ENCODE assay signal across 8 cellular contexts in the genomic region with DNA sequence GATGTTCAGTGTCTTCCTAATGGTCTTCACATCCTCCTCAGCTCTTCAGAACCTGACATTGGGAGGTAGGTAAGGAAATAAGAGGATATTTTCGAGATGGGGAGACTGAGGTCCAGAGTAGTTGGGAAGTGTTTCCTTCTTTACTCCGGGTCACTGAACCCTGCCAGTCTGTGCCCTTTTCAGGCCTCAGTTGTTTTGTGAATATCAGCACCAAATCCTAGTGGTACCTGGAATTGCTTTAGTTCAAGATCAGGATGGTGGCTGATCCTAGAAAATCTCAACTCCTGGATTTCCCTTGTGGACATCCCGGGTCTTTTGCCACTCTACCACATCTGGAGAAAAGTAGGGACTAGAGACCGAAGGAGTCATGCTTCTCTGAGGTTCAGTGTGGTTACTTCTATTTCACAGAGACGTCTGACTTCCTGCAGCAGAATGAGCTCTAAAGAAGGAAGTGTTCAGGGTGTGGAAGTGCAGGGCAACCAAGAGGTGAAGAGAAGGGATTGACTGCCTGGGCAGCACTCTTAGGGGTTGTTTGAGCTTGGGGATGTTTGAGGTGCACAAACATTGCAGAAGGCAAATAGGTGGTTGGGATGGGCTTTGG. TPM values are rescaled to one million over a fixed set of nuclear protein-coding genes. Genes with fewer than 3 reads are reported as not detected.
DNase-seq lines count a peak whose midpoint lies in the region; ATAC-seq lines count a peak whose summit lies in the region.

No MANE protein-coding gene starts in this region.

- no peak overlapping the region for H4K8ac ChIP-seq in mesenchymal stem cell (ENCODE audit: low read length)

- peak; percentile 26 for DNase-seq in NCI-H82 (lab: John Stamatoyannopoulos, UW)
- DNase-seq in NCI-H82 treated with DMSO at 0.1 percent for 48 hours (lab: John Stamatoyannopoulos, UW; ENCODE audit: unreplicated experiment): no peak
- no peak for DNase-seq in SK-N-MC (ENCODE audit: low read depth, low spot score)
- DNase-seq in central memory CD8-positive, alpha-beta T cell (ENCODE audit: low spot score in 2 of 2): peak in 1 of 2 donors; percentile 46
- peak; percentile 18 for DNase-seq in mesenchymal stem cell
- DNase-seq in SW 1271 (lab: John Stamatoyannopoulos, UW): no peak
- DNase-seq in NCI-H446 (lab: John Stamatoyannopoulos, UW): no peak

- H3K9ac ChIP-seq in SK-N-MC (ENCODE audit: insufficient read length) (peak overlapping the region; percentile 74), mesenchymal stem cell (ENCODE audit: low read length) (peak overlapping the region; percentile 97)

- H2AK5ac ChIP-seq in mesenchymal stem cell (ENCODE audit: low read length, severe bottlenecking): no peak overlapping the region

- ATAC-seq in central memory CD8-positive, alpha-beta T cell (replicated peaks; ENCODE audit: extremely low read depth, poor library complexity, severe bottlenecking): peak; percentile 52

- 50% methylated on average over 5 of the region's 5 CpGs for WGBS in mesenchymal stem cell
- WGBS in urinary bladder: 46% methylated on average over 5 of the region's 5 CpGs

- no peak overlapping the region for H3K27ac ChIP-seq in SK-N-MC
- H3K27ac ChIP-seq in mesenchymal stem cell (ENCODE audit: low read length, poor library complexity, severe bottlenecking): no peak overlapping the region
- H3K27ac ChIP-seq in urinary bladder (ENCODE audit: low read depth): no peak overlapping the region

- no peak overlapping the region for H4K91ac ChIP-seq in mesenchymal stem cell (ENCODE audit: low read length)

- H3K9me3 ChIP-seq in SK-N-MC (ENCODE audit: low read depth, low read length) (no peaks in the 10 kb centered on the region), mesenchymal stem cell (ENCODE audit: control insufficient read depth, low read length) (no peaks in the 10 kb centered on the region)

- H2AFZ ChIP-seq in mesenchymal stem cell (ENCODE audit: low read depth, low read length): no peak overlapping the region

- no peaks in the 10 kb centered on the region for H3K36me3 ChIP-seq in SK-N-MC (ENCODE audit: insufficient read depth, low read length)
- H3K36me3 ChIP-seq in mesenchymal stem cell (ENCODE audit: control insufficient read depth in 1 of 2, insufficient read depth in 2 of 2, low read depth in 1 of 2, low read length in 2 of 2): peaks cover 0 to 4% of the 10 kb centered on the region in 2 experiments
- no peaks in the 10 kb centered on the region for H3K36me3 ChIP-seq in urinary bladder (ENCODE audit: insufficient read depth)

- H3K4me3 ChIP-seq in SK-N-MC (peak overlapping the region; percentile 82), mesenchymal stem cell (ENCODE audit: insufficient read depth in 1 of 2, low read depth in 1 of 2, low read length in 2 of 2) (peak overlapping the region; percentile 92 to 97), urinary bladder (ENCODE audit: low read depth, low read length) (peak overlapping the region; percentile 87)

- peak overlapping the region; percentile 98 for H3K27ac Mint-ChIP-seq in central memory CD8-positive, alpha-beta T cell (ENCODE audit: low read depth)

- H2BK5ac ChIP-seq in mesenchymal stem cell (ENCODE audit: low read depth, low read length, poor library complexity, severe bottlenecking): no peak overlapping the region

- H3K9me3 Mint-ChIP-seq in central memory CD8-positive, alpha-beta T cell: no peaks in the 10 kb centered on the region

- no peak overlapping the region for H3K23ac ChIP-seq in mesenchymal stem cell (ENCODE audit: low read length in 2 of 2)

- peaks cover 35% of the 10 kb centered on the region for H3K36me3 Mint-ChIP-seq in central memory CD8-positive, alpha-beta T cell (ENCODE audit: insufficient read depth)

- H3K4me3 Mint-ChIP-seq in central memory CD8-positive, alpha-beta T cell: peak overlapping the region; percentile 100

- H3K79me1 ChIP-seq in mesenchymal stem cell (replicated peaks; ENCODE audit: low read length, poor library complexity, severe bottlenecking): peaks cover 12% of the 10 kb centered on the region

- no peak overlapping the region for H3K14ac ChIP-seq in mesenchymal stem cell (ENCODE audit: low read length in 2 of 2)

- no peak overlapping the region for H2BK120ac ChIP-seq in mesenchymal stem cell (ENCODE audit: low read depth, low read length)

- H3K27me3 ChIP-seq in mesenchymal stem cell (ENCODE audit: control insufficient read depth in 1 of 2, insufficient read depth in 1 of 2, low read length in 2 of 2): no peaks in the 10 kb centered on the region

- no peak overlapping the region for H2BK12ac ChIP-seq in mesenchymal stem cell (ENCODE audit: low read length in 2 of 2)

- H3K4me2 ChIP-seq in mesenchymal stem cell (ENCODE audit: low read length, poor library complexity, severe bottlenecking): peak overlapping the region; percentile 83

- peaks cover 60% of the 10 kb centered on the region for H3K4me1 Mint-ChIP-seq in central memory CD8-positive, alpha-beta T cell

- H2BK15ac ChIP-seq in mesenchymal stem cell (ENCODE audit: low read depth, poor library complexity, severe bottlenecking): no peak overlapping the region

- no peaks in the 10 kb centered on the region for H3K27me3 Mint-ChIP-seq in central memory CD8-positive, alpha-beta T cell

- no peak overlapping the region for H3K18ac ChIP-seq in mesenchymal stem cell (ENCODE audit: low read depth in 1 of 2, low read length in 2 of 2)

- H3K4ac ChIP-seq in mesenchymal stem cell (ENCODE audit: low read depth in 1 of 2, low read length in 2 of 2): no peak overlapping the region

- H3K4me1 ChIP-seq in mesenchymal stem cell (ENCODE audit: control insufficient read depth, insufficient read depth, low read depth, low read length): peaks cover 7% of the 10 kb centered on the region
- H3K4me1 ChIP-seq in urinary bladder (ENCODE audit: insufficient read depth): no peaks in the 10 kb centered on the region

RNA-seq across cellular contexts. Expression of gene STK4, which starts 1.0 kb away (rescaled TPM):
- 13.0 TPM for polyA plus RNA-seq in mesenchymal stem cell (2013, experiment 1 of 2)
- polyA plus RNA-seq in mesenchymal stem cell (2013, experiment 2 of 2): 12.5 TPM
- 37.5 TPM for total RNA-seq in urinary bladder
- polyA plus RNA-seq in urinary bladder: 11.6 TPM

RNA-seq across cellular contexts. Expression of gene TOMM34, which starts 7.1 kb away (rescaled TPM):
- 17.0 TPM for polyA plus RNA-seq in mesenchymal stem cell (2013, experiment 1 of 2)
- polyA plus RNA-seq in mesenchymal stem cell (2013, experiment 2 of 2): 17.5 TPM
- total RNA-seq in urinary bladder: 12.3 TPM
- polyA plus RNA-seq in urinary bladder: 19.5 TPM

RNA-seq across cellular contexts. Expression of gene PABPC1L, which starts 57.4 kb away (rescaled TPM):
- polyA plus RNA-seq in mesenchymal stem cell (2013, experiment 1 of 2): 16.4 TPM
- polyA plus RNA-seq in mesenchymal stem cell (2013, experiment 2 of 2): 13.8 TPM
- 14.4 TPM for total RNA-seq in urinary bladder
- 12.2 TPM for polyA plus RNA-seq in urinary bladder

Comparison
In these comparisons a context has a peak if more than half of its experiments do, and no peak if none do; other contexts are left out.
1. DNase-seq: peak in NCI-H82 (single experiment) and mesenchymal stem cell (single experiment); none in NCI-H82 treated with DMSO at 0.1 percent for 48 hours (single experiment), SK-N-MC (single experiment), SW 1271 (0 of 2) and NCI-H446 (0 of 2).
2. Peak in every context shown above with its lines, with median percentiles within 50 percentile points of each other: H3K4me3 ChIP-seq.